In the genomic region with DNA sequence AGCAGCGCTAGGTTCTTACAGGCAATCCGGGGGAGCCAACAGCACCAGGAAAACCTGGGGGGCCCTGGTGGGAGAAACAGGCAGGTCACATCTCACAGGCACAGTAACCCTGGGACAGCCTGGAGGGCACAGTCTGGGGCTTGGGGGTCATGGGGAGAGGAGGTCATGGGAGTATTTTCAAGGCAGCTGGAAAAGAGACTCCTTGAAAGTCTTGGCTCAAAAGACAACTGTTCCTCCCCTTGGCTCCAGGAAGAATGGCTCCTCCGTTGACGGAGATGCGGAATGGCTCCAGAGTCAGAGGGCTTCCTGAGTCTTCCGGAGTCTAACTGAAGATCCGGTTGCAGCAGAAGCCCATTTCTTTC, we compare ENCODE assay signal across 12 cellular contexts. TPM values are rescaled to one million over a fixed set of nuclear protein-coding genes. Genes with fewer than 3 reads are reported as not detected.
A peak's percentile ranks its signal among the peaks of the same experiment; 100 is the strongest.
DNase-seq lines count a peak whose midpoint lies in the region; ATAC-seq, FAIRE-seq and TF ChIP-seq lines count a peak whose summit lies in the region.
"Had no signal": no experiment of that assay in that cellular context is flagged by ENCODE, and none has a peak within 500 bp of the region (broad histone marks: within the 10 kb centered on the region; RNA-seq: fewer than 3 reads in every experiment).

No MANE protein-coding gene starts in this region.

- H2AFZ ChIP-seq in IMR-90 (replicated peaks; ENCODE audit: low read length, poor library complexity) = peak overlapping the region; percentile 52
- no peak overlapping the region for H2AFZ ChIP-seq in K562 (ENCODE audit: low read depth, low read length)

- H3K27me3 ChIP-seq in IMR-90 (ENCODE audit: control insufficient read depth, insufficient read depth, low read length) (no peaks in the 10 kb centered on the region), K562 (ENCODE audit: control insufficient read depth in 2 of 2, insufficient read depth in 2 of 2, low read length in 2 of 2) (peaks cover 58 to 100% of the 10 kb centered on the region in 2 experiments), right atrium auricular region (no peaks in the 10 kb centered on the region), MG63 (no peaks in the 10 kb centered on the region)

- H3K9me1 ChIP-seq in IMR-90 (ENCODE audit: insufficient read depth, low read length) (peaks cover 7% of the 10 kb centered on the region; the same call in 1 of the 2 replicates), K562 (ENCODE audit: control insufficient read depth, insufficient read depth, low read length) (no peaks in the 10 kb centered on the region)

- H3K4me3 ChIP-seq in IMR-90 (ENCODE audit: insufficient read depth, low read depth, low read length) (no peak overlapping the region), K562 (no peak overlapping the region), right atrium auricular region (peak overlapping the region; percentile 4 to 40), skin epidermis (peak overlapping the region in 1 of 7 experiments; percentile 21), MG63 (no peak overlapping the region)

- H3K4me3 Mint-ChIP-seq in CD14-positive monocyte = peak overlapping the region in 1 of 2 donors; percentile 79

- H3K4ac ChIP-seq in IMR-90 (ENCODE audit: low read depth, low read length) = no peak overlapping the region; the same call in 1 of the 2 replicates

- POLR2A ChIA-PET in IMR-90 (lab: Charles Lee; ENCODE audit: unreplicated experiment) = no interaction called here
- POLR2A ChIA-PET in K562 (lab: Yijun Ruan, JAX) = interaction anchor here (1.1 kb wide), 1 partner anchor 12 kb away, joined by 5 read pairs; no protein-coding TSS in a partner anchor

- H4K91ac ChIP-seq in IMR-90 (ENCODE audit: insufficient read depth, low read depth, low read length) = no peak overlapping the region; the same call in 1 of the 2 replicates

- no peaks in the 10 kb centered on the region for H3K36me3 Mint-ChIP-seq in CD14-positive monocyte

- no peak overlapping the region for H4K5ac ChIP-seq in IMR-90 (ENCODE audit: low read depth, low read length)

- peaks cover 0 to 3% (median 0%) of the 10 kb centered on the region in 7 donors for H3K9me3 Mint-ChIP-seq in CD14-positive monocyte

- intact Hi-C loops in IMR-90 (cut with micrococcal nuclease) (no loop called here), K562 (cut with micrococcal nuclease) (no loop called here), CD14-positive monocyte (cut with micrococcal nuclease) (no loop called here)

- peaks cover 0 to 3% of the 10 kb centered on the region in 2 experiments; a peak in 1 of 4 replicates for H3K79me1 ChIP-seq in IMR-90 (ENCODE audit: low read depth in 1 of 2, low read length in 2 of 2)

- no peak overlapping the region for H2BK5ac ChIP-seq in IMR-90 (ENCODE audit: low read depth, low read length, poor library complexity, severe bottlenecking)

- WGBS in IMR-90 (ENCODE audit: extremely low coverage in 2 of 2, insufficient read length in 1 of 2), 2 experiments = 53% methylated on average over 7 of the region's 7 CpGs; no CpG with 5 or more reads in 1 of the 2 experiments
- 2% methylated on average over 7 of the region's 7 CpGs for WGBS in K562 (ENCODE audit: insufficient coverage, low coverage, missing lambda C conversion rate)

- peaks cover 18 to 33% (median 27%) of the 10 kb centered on the region in 3 donors for H3K27me3 Mint-ChIP-seq in CD14-positive monocyte (ENCODE audit: low read depth in 3 of 3)

- H3K27ac ChIP-seq in IMR-90 (ENCODE audit: insufficient read depth, low read length) = no peak overlapping the region
- H3K27ac ChIP-seq in K562 (ENCODE audit: extremely low read depth, low read depth, low read length) = no peak overlapping the region
- peak overlapping the region; percentile 68 to 75 for H3K27ac ChIP-seq in right atrium auricular region
- peak overlapping the region in 19 of 21 experiments; percentile 4 to 82 (median 66) for H3K27ac ChIP-seq in skin epidermis

- H3K79me2 ChIP-seq in K562 (ENCODE audit: control insufficient read depth, insufficient read depth, low read length) = no peaks in the 10 kb centered on the region

- no peak for FAIRE-seq in K562 (lab: Jason Lieb, UNC)
- FAIRE-seq: colon, islet of Langerhans had no signal

- no peak overlapping the region for H2AK5ac ChIP-seq in IMR-90 (ENCODE audit: low read depth, low read length)

- no peak overlapping the region for H2BK120ac ChIP-seq in IMR-90 (ENCODE audit: low read depth, low read length)

- peaks cover 13% of the 10 kb centered on the region for H3K4me1 Mint-ChIP-seq in CD14-positive monocyte

- no peak overlapping the region for H3K56ac ChIP-seq in IMR-90 (ENCODE audit: extremely low read depth, insufficient read depth, low read length)

- H4K20me1 ChIP-seq in IMR-90 (ENCODE audit: insufficient read depth, low read length) = no peaks in the 10 kb centered on the region
- peaks cover 13% of the 10 kb centered on the region for H4K20me1 ChIP-seq in K562 (replicated peaks; ENCODE audit: control insufficient read depth, insufficient read depth, low read length)

- ATAC-seq in IMR-90 (ENCODE audit: low read depth) (no peak), K562 (no peak)

- H3K4me1 ChIP-seq in IMR-90 (ENCODE audit: control insufficient read depth, insufficient read depth, low read length) (peaks cover 12% of the 10 kb centered on the region), K562 (replicated peaks in 1 of 2; ENCODE audit: control insufficient read depth in 2 of 2, insufficient read depth in 2 of 2, low read length in 2 of 2) (peaks cover 0 to 19% of the 10 kb centered on the region in 2 experiments; a peak in 3 of 5 replicates), right atrium auricular region (peaks cover 0 to 91% of the 10 kb centered on the region in 2 donors)

- TF ChIP-seq POLR2A in IMR-90 (IDR thresholded peaks at IDR 0.05; ENCODE audit: low read depth, low read length) (no peak), K562 (conservative IDR thresholded peaks at IDR 0.05) (no peak)

- H3K9ac ChIP-seq in IMR-90 (ENCODE audit: low read depth, low read length) = no peak overlapping the region
- no peak overlapping the region for H3K9ac ChIP-seq in K562 (ENCODE audit: insufficient read depth in 1 of 2, low read depth in 2 of 2, low read length in 2 of 2)

- H2BK20ac ChIP-seq in IMR-90 (ENCODE audit: low read depth, low read length) = no peak overlapping the region

- dilution Hi-C loops in IMR-90 (cut with HindIII; ENCODE audit: low sequenced_read_pairs, unreplicated experiment) = no loop called here

- in situ Hi-C loops in IMR-90 (cut with MboI; ENCODE audit: low sequenced_read_pairs) = no loop called here
- in situ Hi-C loops in K562 (cut with MboI) = no loop called here

- H3K23ac ChIP-seq in IMR-90 (ENCODE audit: low read depth, low read length) = no peak overlapping the region

- H2AK9ac ChIP-seq in IMR-90 (replicated peaks; ENCODE audit: low read depth, low read length, poor library complexity) = peak overlapping the region; percentile 58

- no peak overlapping the region for H3K14ac ChIP-seq in IMR-90 (replicated peaks; ENCODE audit: low read depth, low read length)

- TF ChIP-seq EP300 in K562 (IDR thresholded peaks at IDR 0.05; ENCODE audit: low read length) = no peak

- DNase-seq in IMR-90 (no peak), K562 (ENCODE audit: extremely low read depth in 1 of 4, low spot score in 3 of 4) (no peak), right atrium auricular region (ENCODE audit: low spot score) (no peak), NCI-H526 treated with DMSO at 0.1 percent for 48 hours (lab: John Stamatoyannopoulos, UW) (no peak), CD14-positive monocyte (ENCODE audit: low spot score) (no peak), MG63 (no peak)
- DNase-seq in activated CD4-positive, alpha-beta T cell treated with anti-CD3 and anti-CD28 coated beads, Interleukin-2, amount 50 U/mL, for 48 hours = no peak

- H4K8ac ChIP-seq in IMR-90 (ENCODE audit: low read depth in 2 of 2, low read length in 2 of 2) = 0 out of 4 replicates have a peak overlapping the region, but pooled peaks of 1 of the 2 experiments have one; percentile 10

- H3K27ac Mint-ChIP-seq in CD14-positive monocyte = peak overlapping the region in 1 of 7 donors; percentile 42

- CTCF ChIA-PET in IMR-90 (lab: Yijun Ruan, JAX) = no interaction called here
- CTCF ChIA-PET in K562 (lab: Yijun Ruan, JAX; ENCODE audit: low intra/inter-chr PET ratio) = no interaction called here

- no peak for TF ChIP-seq CTCF in IMR-90 (conservative IDR thresholded peaks at IDR 0.05; ENCODE audit: low read depth, low read length)
- no peak for TF ChIP-seq CTCF in K562 (IDR thresholded peaks at IDR 0.05 in 2 of 3, conservative IDR thresholded peaks at IDR 0.05 in 1 of 3; ENCODE audit: insufficient read depth in 2 of 3, low read depth in 1 of 3, low read length in 3 of 3)
- no peak for TF ChIP-seq CTCF in right atrium auricular region (IDR thresholded peaks at IDR 0.05)
- TF ChIP-seq CTCF in CD14-positive monocyte (IDR thresholded peaks at IDR 0.05) = no peak

- no TSS peak for BruUV-seq in IMR-90 (replicated peaks; lab: Mats Ljungman, UMichigan)
- no TSS peak for BruUV-seq in K562 (replicated peaks; lab: Mats Ljungman, UMichigan)

- H2BK15ac ChIP-seq in IMR-90 (ENCODE audit: low read depth, low read length) = no peak overlapping the region

- peaks cover 74% of the 10 kb centered on the region for H3K36me3 ChIP-seq in IMR-90 (ENCODE audit: control insufficient read depth, insufficient read depth, low read length)
- H3K36me3 ChIP-seq in K562 (ENCODE audit: control insufficient read depth, insufficient read depth, low read length) = no peaks in the 10 kb centered on the region
- H3K36me3 ChIP-seq in right atrium auricular region = no peaks in the 10 kb centered on the region
- H3K36me3 ChIP-seq in MG63 = peaks cover 38% of the 10 kb centered on the region

- H3K4me2 ChIP-seq in IMR-90 (ENCODE audit: low read depth, low read length) (no peak overlapping the region), K562 (ENCODE audit: insufficient read depth, low read length) (no peak overlapping the region)

- TF ChIP-seq RAD21 in IMR-90 (IDR thresholded peaks at IDR 0.05; ENCODE audit: low read length) (no peak), K562 (CRISPR knock-in tag; conservative IDR thresholded peaks at IDR 0.05 in 1 of 2, IDR thresholded peaks at IDR 0.05 in 1 of 2) (no peak)

- no peak overlapping the region for H3K18ac ChIP-seq in IMR-90 (ENCODE audit: low read depth, low read length)

- H3K9me3 ChIP-seq in IMR-90 (ENCODE audit: control insufficient read depth, insufficient read depth, low read length) (no peaks in the 10 kb centered on the region), K562 (replicated peaks; ENCODE audit: control insufficient read depth, insufficient read depth, low read depth, low read length) (no peaks in the 10 kb centered on the region), right atrium auricular region (no peaks in the 10 kb centered on the region), MG63 (no peaks in the 10 kb centered on the region)

RNA-seq across cellular contexts. Expression of a gene that starts 25.9 kb away (rescaled TPM):
- 90.0 and 104 TPM in 2 replicates for total RNA-seq in IMR-90 (2012; rRNA removed)
- polyA plus RNA-seq in IMR-90 (2012; rRNA removed) = 84.2 TPM in 2 replicates
- polyA plus RNA-seq in IMR-90 (2012; cell fraction: cytosol; rRNA removed) = 60.3 and 78.3 TPM in 2 replicates
- 41.2 and 50.2 TPM in 2 replicates for polyA plus RNA-seq in IMR-90 (2012; cell fraction: nucleus; rRNA removed; ENCODE audit: low replicate concordance)
- 15.8 and 31.8 TPM in 2 replicates for total RNA-seq in K562 (2011; cell fraction: chromatin; rRNA removed; ENCODE audit: low replicate concordance)
- total RNA-seq in K562 (2011; cell fraction: nucleolus; rRNA removed) = 33.0 and 33.2 TPM in 2 replicates
- 32.8 and 35.6 TPM in 2 replicates for total RNA-seq in K562 (2011; cell fraction: nucleoplasm; rRNA removed)
- total RNA-seq in K562 (2014; rRNA removed) = 76.6 and 87.6 TPM in 2 replicates
- total RNA-seq in K562 (2014; rRNA removed; fragmentation: Illumina TruSeq; extraction: Trizol) = 39.4 and 46.0 TPM in 2 replicates
- total RNA-seq in K562 (2015; rRNA removed; fragmentation: Illumina TruSeq; extraction: Trizol) = 48.8 and 49.1 TPM in 2 replicates
- 61.0 and 61.9 TPM in 2 replicates for total RNA-seq in K562 (2021)
- 73.7 and 104 TPM in 2 replicates for polyA plus RNA-seq in K562 (2011; rRNA removed)
- polyA plus RNA-seq in K562 (2011; cell fraction: cytosol; rRNA removed) = 124 and 143 TPM in 2 replicates
- polyA plus RNA-seq in K562 (2011; cell fraction: nucleus; rRNA removed) = 54.6 and 59.0 TPM in 2 replicates
- 51.6 and 78.2 TPM in 2 replicates for polyA plus RNA-seq in K562 (2012)
- polyA plus RNA-seq in K562 (2014; fragmentation: Illumina TruSeq; extraction: Trizol) = 95.5 and 97.8 TPM in 2 replicates
- polyA plus RNA-seq in K562 (2014; fragmentation: Nextera tagmentation; extraction: Ambion mirVana) = 10 to 100 TPM; 26.3 to 33.0 TPM
- polyA plus RNA-seq in K562 (2014; rRNA removed) = 78.2 and 82.5 TPM in 2 replicates
- polyA minus RNA-seq in K562 (2011; rRNA and poly(A)+ RNA removed) = 64.1 and 71.1 TPM in 2 replicates
- polyA minus RNA-seq in K562 (2011; cell fraction: cytosol; rRNA and poly(A)+ RNA removed) = 46.2 and 46.7 TPM in 2 replicates
- polyA minus RNA-seq in K562 (2011; cell fraction: nucleus; rRNA and poly(A)+ RNA removed) = 14.0 and 23.8 TPM in 2 replicates
- total RNA-seq in right atrium auricular region = 10 to 100 TPM; 42.9 to 66.8 TPM
- polyA plus RNA-seq in CD14-positive monocyte = 10 to 100 TPM; 70.7 to 81.7 TPM
- total RNA-seq in MG63 (2014; rRNA removed; shearing (Covaris generic); ENCODE audit: low replicate concordance) = 42.5 and 96.9 TPM in 2 replicates

RNA-seq across cellular contexts. Expression of a gene that starts 33.3 kb away (rescaled TPM):
- 28.6 and 34.2 TPM in 2 replicates for total RNA-seq in IMR-90 (2012; rRNA removed)
- polyA plus RNA-seq in IMR-90 (2012; rRNA removed) = 62.8 and 65.2 TPM in 2 replicates
- 30.1 and 39.5 TPM in 2 replicates for polyA plus RNA-seq in IMR-90 (2012; cell fraction: cytosol; rRNA removed)
- 228 and 260 TPM in 2 replicates for polyA plus RNA-seq in IMR-90 (2012; cell fraction: nucleus; rRNA removed; ENCODE audit: low replicate concordance)
- 0.44 TPM in 1 of 2 replicates, not detected in the other for total RNA-seq in K562 (2011; cell fraction: chromatin; rRNA removed; ENCODE audit: low replicate concordance)
- 0.13 and 0.17 TPM in 2 replicates for total RNA-seq in K562 (2011; cell fraction: nucleolus; rRNA removed)
- total RNA-seq in K562 (2011; cell fraction: nucleoplasm; rRNA removed) = not detected in 2 replicates
- total RNA-seq in K562 (2014; rRNA removed) = 0.04 TPM in 1 of 2 replicates, not detected in the other
- total RNA-seq in K562 (2014; rRNA removed; fragmentation: Illumina TruSeq; extraction: Trizol) = not detected in 2 replicates
- 0.08 TPM in 1 of 2 replicates, not detected in the other for total RNA-seq in K562 (2015; rRNA removed; fragmentation: Illumina TruSeq; extraction: Trizol)
- total RNA-seq in K562 (2021) = 0.54 and 0.60 TPM in 2 replicates
- 0.11 TPM in 1 of 2 replicates, not detected in the other for polyA plus RNA-seq in K562 (2011; rRNA removed)
- polyA plus RNA-seq in K562 (2011; cell fraction: cytosol; rRNA removed) = not detected in 2 replicates
- 0.31 and 0.36 TPM in 2 replicates for polyA plus RNA-seq in K562 (2011; cell fraction: nucleus; rRNA removed)
- polyA plus RNA-seq in K562 (2012) = 0.37 TPM in 1 of 2 replicates, not detected in the other
- not detected in 2 replicates for polyA plus RNA-seq in K562 (2014; fragmentation: Illumina TruSeq; extraction: Trizol)
- not detected for polyA plus RNA-seq in K562 (2014; fragmentation: Nextera tagmentation; extraction: Ambion mirVana)
- polyA plus RNA-seq in K562 (2014; rRNA removed) = 0.11 TPM in 1 of 2 replicates, not detected in the other
- not detected in 2 replicates for polyA minus RNA-seq in K562 (2011; rRNA and poly(A)+ RNA removed)
- not detected in 2 replicates for polyA minus RNA-seq in K562 (2011; cell fraction: cytosol; rRNA and poly(A)+ RNA removed)
- polyA minus RNA-seq in K562 (2011; cell fraction: nucleus; rRNA and poly(A)+ RNA removed) = not detected in 2 replicates
- total RNA-seq in right atrium auricular region = 10 to 100 TPM; 31.2 to 34.4 TPM
- not detected for polyA plus RNA-seq in CD14-positive monocyte
- 156 and 192 TPM in 2 replicates for total RNA-seq in MG63 (2014; rRNA removed; shearing (Covaris generic); ENCODE audit: low replicate concordance)
- total RNA-seq: activated CD8-positive, alpha-beta memory T cell treated with anti-CD3 and anti-CD28 coated beads for 36 hours had no signal

RNA-seq across cellular contexts. Expression of a gene that starts 53.1 kb away (rescaled TPM):
- not detected in 2 replicates for total RNA-seq in IMR-90 (2012; rRNA removed)
- not detected in 2 replicates for polyA plus RNA-seq in IMR-90 (2012; rRNA removed)
- polyA plus RNA-seq in IMR-90 (2012; cell fraction: cytosol; rRNA removed) = not detected in 2 replicates
- polyA plus RNA-seq in IMR-90 (2012; cell fraction: nucleus; rRNA removed; ENCODE audit: low replicate concordance) = 0.09 and 0.12 TPM in 2 replicates
- not detected in 2 replicates for total RNA-seq in K562 (2011; cell fraction: chromatin; rRNA removed; ENCODE audit: low replicate concordance)
- not detected in 2 replicates for total RNA-seq in K562 (2011; cell fraction: nucleolus; rRNA removed)
- not detected in 2 replicates for total RNA-seq in K562 (2011; cell fraction: nucleoplasm; rRNA removed)
- not detected in 2 replicates for total RNA-seq in K562 (2014; rRNA removed)
- total RNA-seq in K562 (2014; rRNA removed; fragmentation: Illumina TruSeq; extraction: Trizol) = not detected in 2 replicates
- not detected in 2 replicates for total RNA-seq in K562 (2015; rRNA removed; fragmentation: Illumina TruSeq; extraction: Trizol)
- not detected in 2 replicates for total RNA-seq in K562 (2021)
- polyA plus RNA-seq in K562 (2011; rRNA removed) = not detected in 2 replicates
- polyA plus RNA-seq in K562 (2011; cell fraction: cytosol; rRNA removed) = not detected in 2 replicates
- not detected in 2 replicates for polyA plus RNA-seq in K562 (2011; cell fraction: nucleus; rRNA removed)
- not detected in 2 replicates for polyA plus RNA-seq in K562 (2012)
- not detected in 2 replicates for polyA plus RNA-seq in K562 (2014; fragmentation: Illumina TruSeq; extraction: Trizol)
- polyA plus RNA-seq in K562 (2014; fragmentation: Nextera tagmentation; extraction: Ambion mirVana) = not detected
- polyA plus RNA-seq in K562 (2014; rRNA removed) = not detected in 2 replicates
- polyA minus RNA-seq in K562 (2011; rRNA and poly(A)+ RNA removed) = not detected in 2 replicates
- polyA minus RNA-seq in K562 (2011; cell fraction: cytosol; rRNA and poly(A)+ RNA removed) = not detected in 2 replicates
- not detected in 2 replicates for polyA minus RNA-seq in K562 (2011; cell fraction: nucleus; rRNA and poly(A)+ RNA removed)
- under 1 TPM in 1 of 2 donors, not detected in 1; 0.43 TPM for total RNA-seq in right atrium auricular region
- polyA plus RNA-seq in CD14-positive monocyte = not detected
- not detected in 2 replicates for total RNA-seq in MG63 (2014; rRNA removed; shearing (Covaris generic); ENCODE audit: low replicate concordance)
- total RNA-seq: activated CD8-positive, alpha-beta memory T cell treated with anti-CD3 and anti-CD28 coated beads for 36 hours; RPMI7951 had no signal

Comparison
In these comparisons a context has a peak if more than half of its experiments do, and no peak if none do; other contexts are left out.
1. H3K27ac ChIP-seq: peak in right atrium auricular region (2 of 2) and skin epidermis (19 of 21); none in IMR-90 (single experiment) and K562 (single experiment).
2. H3K4me3 ChIP-seq: peak in right atrium auricular region (2 of 2); none in IMR-90 (single experiment), K562 (single experiment) and MG63 (single experiment).
3. RNA of a gene that starts 33.3 kb away (total RNA-seq): 156 to 192 TPM in MG63, 31.2 to 34.4 TPM in right atrium auricular region and 28.6 to 34.2 TPM in IMR-90; 0.04 to 0.60 TPM in K562; every median in the first group is over 10 times any median in the second.